8 cellular contexts compared by ENCODE assay signal in genomic region chr4:22129454-22130075, GRCh38.
DNase-seq lines count a peak whose midpoint lies in the region; ATAC-seq and TF ChIP-seq lines count a peak whose summit lies in the region.

No MANE protein-coding gene starts in this region.

- H3K27ac ChIP-seq in SJCRH30, result no peak overlapping the region

- POLR2A ChIA-PET in HEK293T (lab: Yijun Ruan, JAX), result no interaction called here

- H3K9me3 ChIP-seq in SJCRH30 (replicated peaks), result no peaks in the 10 kb centered on the region

- ATAC-seq in HG03280 (IDR thresholded peaks at IDR 0.05; ENCODE audit: unreplicated experiment), result no peak
- no peak for ATAC-seq in GM18861 (IDR thresholded peaks at IDR 0.05; ENCODE audit: unreplicated experiment)

- H3K36me3 ChIP-seq in SJCRH30, result no peaks in the 10 kb centered on the region

- no peaks in the 10 kb centered on the region; the same call in 1 of the 2 replicates for H3K27me3 ChIP-seq in SJCRH30

- in situ Hi-C loops in Caki2 (cut with HindIII; ENCODE audit: low pct_unique_long_range_greater_than_20kb, low sequenced_read_pairs), result no loop called here

- CTCF ChIA-PET in HEK293T (lab: Yijun Ruan, JAX), result interaction anchor here (1.1 kb wide), 1 partner anchor 553 kb away, joined by 3 read pairs; no protein-coding TSS in a partner anchor

- DNase-seq in Caki2 (ENCODE audit: low read depth) (peak; percentile 3), HEK293T (ENCODE audit: extremely low spot score) (peak; percentile 22), SJCRH30 (peak; percentile 38 to 75), glomerular visceral epithelial cell (ENCODE audit: extremely low spot score) (peak; percentile 46), activated gamma-delta T cell treated with Interleukin-2 at 50 U/mL for 16 hours (no peak)
- no peak for DNase-seq in activated effector memory CD4-positive, alpha-beta T cell treated with Interleukin-2 at 50 U/mL for 16 hours

- H3K4me3 ChIP-seq in SJCRH30, result no peak overlapping the region

- H3K4me1 ChIP-seq in SJCRH30, result no peaks in the 10 kb centered on the region

TF ChIP-seq in HEK293T, 16 proteins besides CTCF, POLR2A, EP300 and RAD21:
- TF ChIP-seq HDGF (IDR thresholded peaks at IDR 0.05; ENCODE audit: borderline replicate concordance) (no peak), BHLHE40 (IDR thresholded peaks at IDR 0.05; ENCODE audit: borderline replicate concordance) (no peak), SP1 (IDR thresholded peaks at IDR 0.05) (no peak), SUZ12 (IDR thresholded peaks at IDR 0.05) (no peak), LEF1 (IDR thresholded peaks at IDR 0.05; ENCODE audit: borderline replicate concordance) (no peak), ZNF384 (IDR thresholded peaks at IDR 0.05) (no peak), NFRKB (IDR thresholded peaks at IDR 0.05) (no peak), FOXA1 (IDR thresholded peaks at IDR 0.05) (no peak), ARNT (IDR thresholded peaks at IDR 0.05) (no peak), TARDBP (IDR thresholded peaks at IDR 0.05) (no peak), CTBP1 (IDR thresholded peaks at IDR 0.05; ENCODE audit: borderline replicate concordance) (no peak), ELF4 (IDR thresholded peaks at IDR 0.05) (no peak), PKNOX1 (IDR thresholded peaks at IDR 0.05) (no peak), L3MBTL2 (conservative IDR thresholded peaks at IDR 0.05) (no peak), FOXK2 (IDR thresholded peaks at IDR 0.05) (no peak)

Comparison
In these comparisons a context has a peak if more than half of its experiments do, and no peak if none do; other contexts are left out.
1. DNase-seq: peak in Caki2 (single experiment), HEK293T (single experiment), SJCRH30 (2 of 2) and glomerular visceral epithelial cell (single experiment); none in activated gamma-delta T cell treated with Interleukin-2 at 50 U/mL for 16 hours (single experiment) and activated effector memory CD4-positive, alpha-beta T cell treated with Interleukin-2 at 50 U/mL for 16 hours (single experiment).